In genomic region chr11:9137293-9138132, GRCh38 we compare ENCODE assay signal across 8 cellular contexts. TPM values are rescaled to one million over a fixed set of nuclear protein-coding genes. Genes with fewer than 3 reads are reported as not detected.
DNase-seq lines count a peak whose midpoint lies in the region; ATAC-seq and TF ChIP-seq lines count a peak whose summit lies in the region.

No MANE protein-coding gene starts in this region.

- peaks cover 24% of the 10 kb centered on the region for H3K4me1 ChIP-seq in mucosa of stomach (ENCODE audit: control insufficient read depth, insufficient read depth, low read length)

- peak; percentile 76 for TF ChIP-seq CTCF in endothelial cell (IDR thresholded peaks at IDR 0.05; ENCODE audit: unreplicated experiment)

- H3K36me3 Mint-ChIP-seq in endothelial cell (ENCODE audit: low read depth, unreplicated experiment), result peaks cover 36% of the 10 kb centered on the region

- H3K9me3 ChIP-seq in mucosa of stomach (ENCODE audit: control insufficient read depth, low read length), result no peaks in the 10 kb centered on the region

- peak; percentile 83 for DNase-seq in CD1c-positive myeloid dendritic cell (ENCODE audit: extremely low spot score)
- peak; percentile 94 for DNase-seq in HT-29 (ENCODE audit: low spot score)
- peak; percentile 46 to 55 for DNase-seq in NOMO-1 (lab: John Stamatoyannopoulos, UW; ENCODE audit: unreplicated experiment in 2 of 2)
- DNase-seq in activated CD8-positive, alpha-beta memory T cell treated with anti-CD3 and anti-CD28 coated beads, Interleukin-2, amount 50 U/mL, for 4 hours, result peak; percentile 68
- peak; percentile 89 for DNase-seq in endothelial cell (ENCODE audit: low spot score)
- DNase-seq in stimulated activated CD8-positive, alpha-beta memory T cell treated with anti-CD3 and anti-CD28 coated beads, Interleukin-7, amount 100 ng/mL, for 4 hours (ENCODE audit: low read depth in 2 of 2), result peak; percentile 18 to 27

- H3K27me3 ChIP-seq in mucosa of stomach (ENCODE audit: control insufficient read depth, insufficient read depth, low read length), result no peaks in the 10 kb centered on the region

- no peak overlapping the region for H3K4me3 Mint-ChIP-seq in endothelial cell (ENCODE audit: unreplicated experiment)

- peaks cover 1% of the 10 kb centered on the region for H3K27me3 Mint-ChIP-seq in endothelial cell (ENCODE audit: unreplicated experiment)

- H3K4me3 ChIP-seq in mucosa of stomach (ENCODE audit: low read length), result no peak overlapping the region

- H3K36me3 ChIP-seq in mucosa of stomach (ENCODE audit: control insufficient read depth, insufficient read depth, low read length), result no peaks in the 10 kb centered on the region

- peak; percentile 90 for ATAC-seq in GM19397 (IDR thresholded peaks at IDR 0.05; ENCODE audit: unreplicated experiment)

- peaks cover 5% of the 10 kb centered on the region for H3K4me1 Mint-ChIP-seq in endothelial cell (ENCODE audit: unreplicated experiment)

- no peaks in the 10 kb centered on the region for H3K9me3 Mint-ChIP-seq in endothelial cell (ENCODE audit: unreplicated experiment)

- H3K27ac Mint-ChIP-seq in endothelial cell (ENCODE audit: unreplicated experiment), result no peak overlapping the region

- peak overlapping the region; percentile 15 for H3K9ac ChIP-seq in mucosa of stomach (ENCODE audit: low read length)

RNA-seq across cellular contexts. Expression of gene SCUBE2, which starts 46.1 kb away (rescaled TPM):
- total RNA-seq in HT-29 (2014; rRNA removed; shearing (Covaris generic)), result not detected in 2 replicates
- 2.4 TPM for total RNA-seq in endothelial cell (ENCODE audit: unreplicated experiment)

Comparison
In these comparisons a context has a peak if more than half of its experiments do, and no peak if none do; other contexts are left out.
1. DNase-seq: peak in every context shown above with its lines; median percentile 94 in HT-29; 89 in endothelial cell; 83 in CD1c-positive myeloid dendritic cell; 68 in activated CD8-positive, alpha-beta memory T cell treated with anti-CD3 and anti-CD28 coated beads, Interleukin-2, amount 50 U/mL, for 4 hours; 50 in NOMO-1; 22 in stimulated activated CD8-positive, alpha-beta memory T cell treated with anti-CD3 and anti-CD28 coated beads, Interleukin-7, amount 100 ng/mL, for 4 hours.